Comparison of ENCODE assay signal across 1 cellular context in genomic region chr14:67524152-67524963, GRCh38.
A peak's percentile ranks its signal among the peaks of the same experiment; 100 is the strongest.
TF ChIP-seq lines count a peak whose summit lies in the region.

No MANE protein-coding gene starts in this region.

TF ChIP-seq in HEK293, 187 proteins besides CTCF, POLR2A, EP300 and RAD21 (continued from another document):
- no peak for TF ChIP-seq ZNF146 (tag by site-specific recombination; IDR thresholded peaks at IDR 0.05)
- no peak for TF ChIP-seq ELK4 (IDR thresholded peaks at IDR 0.05; ENCODE audit: borderline replicate concordance, low read depth, low read length)
- TF ChIP-seq ZNF366 (tag by site-specific recombination; conservative IDR thresholded peaks at IDR 0.05): peak; percentile 37; the same call in 1 of the 2 replicates
- TF ChIP-seq ZNF621 (tag by site-specific recombination; IDR thresholded peaks at IDR 0.05): no peak
- peak; percentile 47; the same call in 1 of the 2 replicates for TF ChIP-seq HIC1 (tag by site-specific recombination; IDR thresholded peaks at IDR 0.05)
- TF ChIP-seq ZNF488 (tag by site-specific recombination; IDR thresholded peaks at IDR 0.05): no peak
- no peak for TF ChIP-seq ZNF768 (tag by site-specific recombination; IDR thresholded peaks at IDR 0.05)
- TF ChIP-seq ZNF571 (tag by site-specific recombination; IDR thresholded peaks at IDR 0.05): no peak
- no peak for TF ChIP-seq ZNF239 (tag by site-specific recombination; IDR thresholded peaks at IDR 0.05)
- TF ChIP-seq ZNF223 (tag by site-specific recombination; IDR thresholded peaks at IDR 0.05): no peak
- TF ChIP-seq ZNF677 (tag by site-specific recombination; IDR thresholded peaks at IDR 0.05): no peak
- no peak for TF ChIP-seq ZXDB (tag by site-specific recombination; IDR thresholded peaks at IDR 0.05)
- no peak for TF ChIP-seq ZNF121 (tag by site-specific recombination; IDR thresholded peaks at IDR 0.05)
- TF ChIP-seq ZNF221 (tag by site-specific recombination; IDR thresholded peaks at IDR 0.05; ENCODE audit: borderline replicate concordance): no peak
- no peak for TF ChIP-seq ZNF747 (tag by site-specific recombination; IDR thresholded peaks at IDR 0.05)
- TF ChIP-seq ZNF670 (tag by site-specific recombination; IDR thresholded peaks at IDR 0.05; ENCODE audit: low read depth): no peak
- no peak for TF ChIP-seq ATF2 (tag by site-specific recombination; IDR thresholded peaks at IDR 0.05; ENCODE audit: low read depth)
- TF ChIP-seq ZNF600 (tag by site-specific recombination; IDR thresholded peaks at IDR 0.05): no peak
- no peak for TF ChIP-seq ZEB2 (tag by site-specific recombination; IDR thresholded peaks at IDR 0.05)
- no peak for TF ChIP-seq GLIS2 (tag by site-specific recombination; IDR thresholded peaks at IDR 0.05)
- no peak for TF ChIP-seq GLI2 (tag by site-specific recombination; IDR thresholded peaks at IDR 0.05; ENCODE audit: borderline replicate concordance, low read depth)
- TF ChIP-seq ZNF311 (tag by site-specific recombination; IDR thresholded peaks at IDR 0.05; ENCODE audit: borderline replicate concordance): no peak
- peak; percentile 89 for TF ChIP-seq MZF1 (tag by site-specific recombination; IDR thresholded peaks at IDR 0.05; ENCODE audit: borderline replicate concordance)
- TF ChIP-seq ZNF391 (tag by site-specific recombination; IDR thresholded peaks at IDR 0.05; ENCODE audit: borderline replicate concordance, low read depth): no peak
- no peak for TF ChIP-seq ZNF112 (tag by site-specific recombination; IDR thresholded peaks at IDR 0.05)
- TF ChIP-seq ZNF521 (tag by site-specific recombination; IDR thresholded peaks at IDR 0.05): no peak
